In the genomic region with DNA sequence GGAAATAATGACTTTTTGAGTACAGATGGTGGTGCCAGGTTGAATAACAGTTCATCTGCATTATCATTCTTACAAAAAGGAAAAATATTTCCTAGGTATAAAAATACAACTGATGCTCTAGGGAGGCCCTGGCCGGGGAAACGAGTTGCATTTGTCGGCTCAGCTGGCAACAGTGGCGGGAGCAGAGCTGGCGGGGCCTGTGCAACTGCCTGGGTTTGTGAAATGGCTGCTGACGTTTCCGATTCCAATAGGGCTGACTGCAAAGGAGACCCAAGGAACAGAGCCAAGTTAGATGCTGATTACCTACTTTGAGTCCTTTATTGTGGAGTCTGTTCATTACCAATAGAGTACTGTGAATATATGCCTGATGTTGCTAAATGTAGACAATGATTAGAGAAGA, we compare ENCODE assay signal across 19 cellular contexts. TPM values are rescaled to one million over a fixed set of nuclear protein-coding genes. Genes with fewer than 3 reads are reported as not detected.
DNase-seq lines count a peak whose midpoint lies in the region; ATAC-seq, FAIRE-seq and TF ChIP-seq lines count a peak whose summit lies in the region.
"Had no signal": no experiment of that assay in that cellular context is flagged by ENCODE, and none has a peak within 500 bp of the region (broad histone marks: within the 10 kb centered on the region; RNA-seq: fewer than 3 reads in every experiment).

No MANE protein-coding gene starts in this region.

- no peaks in the 10 kb centered on the region for H3K27me3 Mint-ChIP-seq in activated naive CD4-positive, alpha-beta T cell treated with anti-CD3 and anti-CD28 coated beads, Interleukin-2, amount 50 U/mL, for 24 hours
- no peaks in the 10 kb centered on the region for H3K27me3 Mint-ChIP-seq in activated naive CD8-positive, alpha-beta T cell treated with anti-CD3 and anti-CD28 coated beads, Interleukin-2, amount 50 U/mL, for 24 hours
- H3K27me3 Mint-ChIP-seq in endodermal cell (ENCODE audit: insufficient read depth) = no peaks in the 10 kb centered on the region
- no peaks in the 10 kb centered on the region for H3K27me3 Mint-ChIP-seq in stimulated activated naive B cell treated with anti-CD40 and anti-IgM and Interleukin-4, amounts not matched to agents 10 μg/mL and 1 μg/mL and 100 μg/mL, for 72 hours

- no peak for FAIRE-seq in GM12892 (lab: Jason Lieb, UNC)
- FAIRE-seq: A204.1, GM19239, H1 had no signal

- 96 to 100% methylated on average over 1 to 7 of the region's 7 CpGs for WGBS in endodermal cell (ENCODE audit: insufficient coverage in 1 of 2, insufficient read length in 1 of 2), 2 experiments

- no peaks in the 10 kb centered on the region for H3K4me1 ChIP-seq in endodermal cell (ENCODE audit: control insufficient read depth, insufficient read depth, low read length)

- TF ChIP-seq POLR2A in GM12892 (IDR thresholded peaks at IDR 0.05; ENCODE audit: low read depth, low read length) = no peak

- no peak for TF ChIP-seq CTCF in endodermal cell (conservative IDR thresholded peaks at IDR 0.05)

- H3K27ac Mint-ChIP-seq in activated naive CD4-positive, alpha-beta T cell treated with anti-CD3 and anti-CD28 coated beads, Interleukin-2, amount 50 U/mL, for 24 hours = peak overlapping the region; percentile 43
- H3K27ac Mint-ChIP-seq in activated naive CD8-positive, alpha-beta T cell treated with anti-CD3 and anti-CD28 coated beads, Interleukin-2, amount 50 U/mL, for 24 hours = peak overlapping the region; percentile 7
- peak overlapping the region; percentile 47 for H3K27ac Mint-ChIP-seq in endodermal cell
- H3K27ac Mint-ChIP-seq in stimulated activated naive B cell treated with anti-CD40 and anti-IgM and Interleukin-4, amounts not matched to agents 10 μg/mL and 1 μg/mL and 100 μg/mL, for 72 hours = peak overlapping the region; percentile 1
- H3K27ac Mint-ChIP-seq: HFFc6 had no signal

- no peak overlapping the region for H3K27ac ChIP-seq in endodermal cell (ENCODE audit: low read depth, low read length)
- H3K27ac ChIP-seq: C4-2B had no signal

- no peak overlapping the region for H3K4me3 Mint-ChIP-seq in activated naive CD4-positive, alpha-beta T cell treated with anti-CD3 and anti-CD28 coated beads, Interleukin-2, amount 50 U/mL, for 24 hours
- no peak overlapping the region for H3K4me3 Mint-ChIP-seq in activated naive CD8-positive, alpha-beta T cell treated with anti-CD3 and anti-CD28 coated beads, Interleukin-2, amount 50 U/mL, for 24 hours
- H3K4me3 Mint-ChIP-seq in endodermal cell = no peak overlapping the region
- no peak overlapping the region for H3K4me3 Mint-ChIP-seq in stimulated activated naive B cell treated with anti-CD40 and anti-IgM and Interleukin-4, amounts not matched to agents 10 μg/mL and 1 μg/mL and 100 μg/mL, for 72 hours
- H3K4me3 Mint-ChIP-seq: HFFc6 had no signal

- H3K4me3 ChIP-seq in endodermal cell (ENCODE audit: low read length) = no peak overlapping the region
- H3K4me3 ChIP-seq: GM12878, MG63 had no signal

- H3K9ac ChIP-seq in endodermal cell (ENCODE audit: extremely low read depth, low read length, poor library complexity, severe bottlenecking) = no peak overlapping the region

- H3K9me3 ChIP-seq in endodermal cell (ENCODE audit: control insufficient read depth, low read length) = no peaks in the 10 kb centered on the region
- H3K9me3 ChIP-seq: MG63 had no signal

- peaks cover 24% of the 10 kb centered on the region for H3K36me3 Mint-ChIP-seq in activated naive CD4-positive, alpha-beta T cell treated with anti-CD3 and anti-CD28 coated beads, Interleukin-2, amount 50 U/mL, for 24 hours
- H3K36me3 Mint-ChIP-seq in activated naive CD8-positive, alpha-beta T cell treated with anti-CD3 and anti-CD28 coated beads, Interleukin-2, amount 50 U/mL, for 24 hours (ENCODE audit: low read depth) = peaks cover 78% of the 10 kb centered on the region
- peaks cover 82% of the 10 kb centered on the region for H3K36me3 Mint-ChIP-seq in endodermal cell (ENCODE audit: low read depth)
- peaks cover 31 to 55% of the 10 kb centered on the region in 2 donors for H3K36me3 Mint-ChIP-seq in stimulated activated naive B cell treated with anti-CD40 and anti-IgM and Interleukin-4, amounts not matched to agents 10 μg/mL and 1 μg/mL and 100 μg/mL, for 72 hours

- H3K27me3 ChIP-seq in endodermal cell (ENCODE audit: control insufficient read depth, insufficient read depth, low read length, poor library complexity, severe bottlenecking) = no peaks in the 10 kb centered on the region
- H3K27me3 ChIP-seq: MG63 had no signal

- peaks cover 96% of the 10 kb centered on the region for H3K36me3 ChIP-seq in endodermal cell (ENCODE audit: control insufficient read depth, insufficient read depth, low read length)

- H3K9me3 Mint-ChIP-seq in activated naive CD4-positive, alpha-beta T cell treated with anti-CD3 and anti-CD28 coated beads, Interleukin-2, amount 50 U/mL, for 24 hours = no peaks in the 10 kb centered on the region
- no peaks in the 10 kb centered on the region for H3K9me3 Mint-ChIP-seq in activated naive CD8-positive, alpha-beta T cell treated with anti-CD3 and anti-CD28 coated beads, Interleukin-2, amount 50 U/mL, for 24 hours
- H3K9me3 Mint-ChIP-seq in endodermal cell = no peaks in the 10 kb centered on the region
- H3K9me3 Mint-ChIP-seq in stimulated activated naive B cell treated with anti-CD40 and anti-IgM and Interleukin-4, amounts not matched to agents 10 μg/mL and 1 μg/mL and 100 μg/mL, for 72 hours = no peaks in the 10 kb centered on the region
- H3K9me3 Mint-ChIP-seq: HFFc6 had no signal

- ATAC-seq in activated naive CD8-positive, alpha-beta T cell treated with anti-CD3 and anti-CD28 coated beads, Interleukin-2, amount 50 U/mL, for 24 hours = no peak
- ATAC-seq in stimulated activated naive B cell treated with anti-CD40 and anti-IgM and Interleukin-4, amounts not matched to agents 10 μg/mL and 1 μg/mL and 100 μg/mL, for 72 hours (replicated peaks) = no peak
- no peak for ATAC-seq in GM19463 (IDR thresholded peaks at IDR 0.05; ENCODE audit: unreplicated experiment)
- no peak for ATAC-seq in GM18868 (IDR thresholded peaks at IDR 0.05; ENCODE audit: unreplicated experiment)
- ATAC-seq: GM12878 had no signal

- H3K4me1 Mint-ChIP-seq in activated naive CD4-positive, alpha-beta T cell treated with anti-CD3 and anti-CD28 coated beads, Interleukin-2, amount 50 U/mL, for 24 hours = peaks cover 15% of the 10 kb centered on the region
- H3K4me1 Mint-ChIP-seq in activated naive CD8-positive, alpha-beta T cell treated with anti-CD3 and anti-CD28 coated beads, Interleukin-2, amount 50 U/mL, for 24 hours = peaks cover 11% of the 10 kb centered on the region
- peaks cover 4% of the 10 kb centered on the region for H3K4me1 Mint-ChIP-seq in endodermal cell
- peaks cover 0 to 3% of the 10 kb centered on the region in 2 donors for H3K4me1 Mint-ChIP-seq in stimulated activated naive B cell treated with anti-CD40 and anti-IgM and Interleukin-4, amounts not matched to agents 10 μg/mL and 1 μg/mL and 100 μg/mL, for 72 hours

- DNase-seq in activated naive CD4-positive, alpha-beta T cell treated with Interleukin-2 at 50 U/mL for 16 hours = no peak
- no peak for DNase-seq in activated naive CD8-positive, alpha-beta T cell treated with anti-CD3 and anti-CD28 coated beads, Interleukin-2, amount 50 U/mL, for 24 hours
- no peak for DNase-seq in endodermal cell
- DNase-seq in stimulated activated naive B cell treated with anti-CD40 and anti-IgM and Interleukin-4, amounts not matched to agents 10 μg/mL and 1 μg/mL and 100 μg/mL, for 72 hours = no peak
- no peak for DNase-seq in GM12892 (ENCODE audit: insufficient read length)
- DNase-seq: DMS53, HFFc6, MG63, NCI-H1092 treated with DMSO at 0.1 percent for 48 hours, NCI-H1694, NCI-H69 had no signal

RNA-seq across cellular contexts. Expression of a gene that starts 25.7 kb away (rescaled TPM):
- 10 to 100 TPM in 1 of 2 donors, 1 to 10 TPM in 1; 3.7 to 16.2 TPM for total RNA-seq in endodermal cell
- polyA plus RNA-seq in endodermal cell (2013, experiment 1 of 2) = 14.9 TPM
- polyA plus RNA-seq in endodermal cell (2013, experiment 2 of 2) = 13.4 TPM
- polyA plus RNA-seq in GM12892 (2012; ENCODE audit: missing spikeins) = 0.51 TPM

RNA-seq across cellular contexts. Expression of a gene that starts 27.2 kb away (rescaled TPM):
- 100 to 1,000 TPM; 711 to 829 TPM for total RNA-seq in endodermal cell
- polyA plus RNA-seq in endodermal cell (2013, experiment 1 of 2) = 1,267 TPM
- 1,250 TPM for polyA plus RNA-seq in endodermal cell (2013, experiment 2 of 2)
- 1,144 TPM for polyA plus RNA-seq in GM12892 (2012; ENCODE audit: missing spikeins)
